17 cellular contexts compared by ENCODE assay signal in the genomic region with DNA sequence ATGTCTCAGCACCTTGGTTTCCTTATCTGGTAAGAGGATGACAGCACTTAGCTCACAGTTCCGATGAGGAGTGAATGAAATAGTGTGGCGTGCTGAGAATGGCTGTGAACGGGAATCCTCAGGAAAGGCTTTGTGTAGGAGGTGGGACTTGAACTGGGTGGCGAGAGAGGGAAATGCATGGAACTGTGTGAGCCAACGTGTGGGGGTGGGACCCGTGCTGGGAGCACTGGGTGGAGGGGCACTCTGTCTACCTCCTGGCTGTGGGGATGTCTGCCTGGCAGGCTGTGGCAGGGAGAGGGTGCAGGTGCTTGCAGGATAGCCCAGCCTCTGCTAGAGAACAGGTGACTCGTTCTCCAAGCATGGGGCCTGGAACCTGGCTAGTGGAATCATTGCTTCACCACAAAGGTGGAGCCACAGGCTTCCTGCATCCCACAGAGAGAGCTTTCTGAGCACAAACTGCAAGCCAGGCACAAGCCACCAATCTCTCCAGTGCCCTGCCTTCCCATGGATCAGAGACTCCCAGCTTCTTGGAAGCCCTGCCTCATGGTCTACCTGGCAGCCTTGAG.
DNase-seq lines count a peak whose midpoint lies in the region; ATAC-seq, FAIRE-seq and TF ChIP-seq lines count a peak whose summit lies in the region.
"Had no signal": no experiment of that assay in that cellular context is flagged by ENCODE, and none has a peak within 500 bp of the region (broad histone marks: within the 10 kb centered on the region; RNA-seq: fewer than 3 reads in every experiment).

No MANE protein-coding gene starts in this region.

- POLR2A ChIA-PET in IMR-90 (lab: Charles Lee; ENCODE audit: unreplicated experiment) = no interaction called here

- CTCF ChIA-PET in IMR-90 (lab: Yijun Ruan, JAX) = no interaction called here

- TF ChIP-seq RAD21 in IMR-90 (IDR thresholded peaks at IDR 0.05; ENCODE audit: low read length) = no peak

- H2BK15ac ChIP-seq in IMR-90 (ENCODE audit: low read depth, low read length) = no peak overlapping the region

- TF ChIP-seq CTCF in IMR-90 (conservative IDR thresholded peaks at IDR 0.05; ENCODE audit: low read depth, low read length) = no peak

- no peak overlapping the region for H2BK20ac ChIP-seq in IMR-90 (ENCODE audit: low read depth, low read length)

- no peak overlapping the region for H4K8ac ChIP-seq in IMR-90 (ENCODE audit: low read depth in 2 of 2, low read length in 2 of 2)

- intact Hi-C loops in IMR-90 (cut with micrococcal nuclease) = no loop called here

- peak overlapping the region; percentile 55 for H2AK9ac ChIP-seq in IMR-90 (replicated peaks; ENCODE audit: low read depth, low read length, poor library complexity)

- H4K5ac ChIP-seq in IMR-90 (ENCODE audit: low read depth, low read length) = no peak overlapping the region

- peak overlapping the region; percentile 51 for H2AFZ ChIP-seq in IMR-90 (replicated peaks; ENCODE audit: low read length, poor library complexity)

- H2BK120ac ChIP-seq in IMR-90 (ENCODE audit: low read depth, low read length) = no peak overlapping the region

- H3K4me1 ChIP-seq in IMR-90 (ENCODE audit: control insufficient read depth, insufficient read depth, low read length) = no peaks in the 10 kb centered on the region
- no peaks in the 10 kb centered on the region for H3K4me1 ChIP-seq in effector memory CD4-positive, alpha-beta T cell (ENCODE audit: control insufficient read depth, insufficient read depth, low read length, poor library complexity, severe bottlenecking)
- H3K4me1 ChIP-seq: BE2C had no signal

- H3K9me1 ChIP-seq in IMR-90 (ENCODE audit: insufficient read depth, low read length) = no peaks in the 10 kb centered on the region

- DNase-seq in IMR-90 (no peak), astrocyte of the hippocampus (ENCODE audit: low read depth, low spot score) (peak; percentile 29), kidney glomerular epithelial cell (lab: John Stamatoyannopoulos, UW) (peak; percentile 41), urothelium cell line (ENCODE audit: low spot score) (peak; percentile 40), NCI-H2227 (lab: John Stamatoyannopoulos, UW; ENCODE audit: unreplicated experiment) (no peak)
- DNase-seq in activated CD4-positive, alpha-beta T cell treated with anti-CD3 and anti-CD28 coated beads, Interleukin-2, amount 50 U/mL, for 48 hours = no peak
- DNase-seq in effector memory CD4-positive, alpha-beta T cell = no peak
- DNase-seq: BE2C; CD4-positive, alpha-beta memory T cell; DMS79 treated with DMSO at 0.1 percent for 48 hours; GOT3; NCI-H2107; NCI-H446 treated with DMSO at 0.1 percent for 48 hours; NCI-H774; SHP77 treated with DMSO at 0.1 percent for 48 hours had no signal

- no peak overlapping the region for H3K23ac ChIP-seq in IMR-90 (ENCODE audit: low read depth, low read length)

- in situ Hi-C loops in IMR-90 (cut with MboI; ENCODE audit: low sequenced_read_pairs) = no loop called here

- FAIRE-seq in urothelium cell line (lab: Jason Lieb, UNC) = no peak
- FAIRE-seq: G401.6 had no signal

- H3K79me1 ChIP-seq in IMR-90 (ENCODE audit: low read depth in 1 of 2, low read length in 2 of 2) = no peaks in the 10 kb centered on the region

- WGBS in IMR-90 (ENCODE audit: extremely low coverage in 2 of 2, insufficient read length in 1 of 2), 2 experiments = 54% methylated on average over 3 of the region's 7 CpGs; no CpG with 5 or more reads in 1 of the 2 experiments

- H4K20me1 ChIP-seq in IMR-90 (ENCODE audit: insufficient read depth, low read length) = no peaks in the 10 kb centered on the region

- H2AK5ac ChIP-seq in IMR-90 (ENCODE audit: low read depth, low read length) = no peak overlapping the region

- ATAC-seq in IMR-90 (ENCODE audit: low read depth) = no peak
- ATAC-seq: Panc1 had no signal

- no peak overlapping the region for H3K4ac ChIP-seq in IMR-90 (ENCODE audit: low read depth, low read length)

- H2BK5ac ChIP-seq in IMR-90 (ENCODE audit: low read depth, low read length, poor library complexity, severe bottlenecking) = no peak overlapping the region

- H3K18ac ChIP-seq in IMR-90 (ENCODE audit: low read depth, low read length) = no peak overlapping the region

- no peaks in the 10 kb centered on the region for H3K36me3 ChIP-seq in IMR-90 (ENCODE audit: control insufficient read depth, insufficient read depth, low read length)
- no peaks in the 10 kb centered on the region for H3K36me3 ChIP-seq in effector memory CD4-positive, alpha-beta T cell (ENCODE audit: control insufficient read depth, insufficient read depth, low read length)
- H3K36me3 ChIP-seq: BE2C had no signal

- no peak overlapping the region for H3K27ac ChIP-seq in IMR-90 (ENCODE audit: insufficient read depth, low read length)
- no peak overlapping the region for H3K27ac ChIP-seq in effector memory CD4-positive, alpha-beta T cell (ENCODE audit: insufficient read depth, low read length, poor library complexity, severe bottlenecking)

- no peak overlapping the region for H3K4me3 ChIP-seq in IMR-90 (ENCODE audit: insufficient read depth, low read depth, low read length)
- no peak overlapping the region for H3K4me3 ChIP-seq in effector memory CD4-positive, alpha-beta T cell (ENCODE audit: insufficient read depth, low read depth, low read length, poor library complexity, severe bottlenecking)

- dilution Hi-C loops in IMR-90 (cut with HindIII; ENCODE audit: low sequenced_read_pairs, unreplicated experiment) = no loop called here

- no peak for TF ChIP-seq POLR2A in IMR-90 (IDR thresholded peaks at IDR 0.05; ENCODE audit: low read depth, low read length)

- no TSS peak for BruUV-seq in IMR-90 (replicated peaks; lab: Mats Ljungman, UMichigan)

- no peak overlapping the region for H4K91ac ChIP-seq in IMR-90 (ENCODE audit: insufficient read depth, low read depth, low read length)

- peaks cover 21% of the 10 kb centered on the region for H3K27me3 ChIP-seq in IMR-90 (ENCODE audit: control insufficient read depth, insufficient read depth, low read length)
- no peaks in the 10 kb centered on the region for H3K27me3 ChIP-seq in effector memory CD4-positive, alpha-beta T cell (replicated peaks; ENCODE audit: control insufficient read depth, insufficient read depth, low read length, poor library complexity, severe bottlenecking)
- H3K27me3 ChIP-seq: BE2C had no signal

- no peak overlapping the region for H3K4me2 ChIP-seq in IMR-90 (ENCODE audit: low read depth, low read length)

- no peak overlapping the region for H3K56ac ChIP-seq in IMR-90 (ENCODE audit: extremely low read depth, insufficient read depth, low read length)

- H3K9me3 ChIP-seq in IMR-90 (ENCODE audit: control insufficient read depth, insufficient read depth, low read length) = no peaks in the 10 kb centered on the region
- no peaks in the 10 kb centered on the region for H3K9me3 ChIP-seq in effector memory CD4-positive, alpha-beta T cell (ENCODE audit: control insufficient read depth, low read length)
- H3K9me3 ChIP-seq: BE2C had no signal

- no peak overlapping the region for H3K9ac ChIP-seq in IMR-90 (ENCODE audit: low read depth, low read length)

- H3K14ac ChIP-seq in IMR-90 (replicated peaks; ENCODE audit: low read depth, low read length) = no peak overlapping the region

TF ChIP-seq in IMR-90, 13 proteins besides CTCF, POLR2A, EP300 and RAD21:
- no peak for TF ChIP-seq NFE2L2 (IDR thresholded peaks at IDR 0.05; ENCODE audit: low read depth, low read length)
- TF ChIP-seq RCOR1 (IDR thresholded peaks at IDR 0.05; ENCODE audit: insufficient replicate concordance, low read length) = no peak
- no peak for TF ChIP-seq MAZ (IDR thresholded peaks at IDR 0.05; ENCODE audit: borderline replicate concordance, low read depth, low read length)
- TF ChIP-seq MXI1 (IDR thresholded peaks at IDR 0.05; ENCODE audit: borderline replicate concordance, low read depth, low read length) = no peak
- no peak for TF ChIP-seq MAFK (IDR thresholded peaks at IDR 0.05; ENCODE audit: low read depth, low read length)
- TF ChIP-seq FOS (IDR thresholded peaks at IDR 0.05; ENCODE audit: low read depth, low read length) = no peak
- TF ChIP-seq CEBPB (IDR thresholded peaks at IDR 0.05; ENCODE audit: low read depth, low read length) = no peak
- TF ChIP-seq BHLHE40 (IDR thresholded peaks at IDR 0.05; ENCODE audit: low read depth, low read length) = no peak
- TF ChIP-seq, protein P1, sequence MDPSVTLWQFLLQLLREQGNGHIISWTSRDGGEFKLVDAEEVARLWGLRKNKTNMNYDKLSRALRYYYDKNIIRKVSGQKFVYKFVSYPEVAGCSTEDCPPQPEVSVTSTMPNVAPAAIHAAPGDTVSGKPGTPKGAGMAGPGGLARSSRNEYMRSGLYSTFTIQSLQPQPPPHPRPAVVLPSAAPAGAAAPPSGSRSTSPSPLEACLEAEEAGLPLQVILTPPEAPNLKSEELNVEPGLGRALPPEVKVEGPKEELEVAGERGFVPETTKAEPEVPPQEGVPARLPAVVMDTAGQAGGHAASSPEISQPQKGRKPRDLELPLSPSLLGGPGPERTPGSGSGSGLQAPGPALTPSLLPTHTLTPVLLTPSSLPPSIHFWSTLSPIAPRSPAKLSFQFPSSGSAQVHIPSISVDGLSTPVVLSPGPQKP (IDR thresholded peaks at IDR 0.05; ENCODE audit: borderline replicate concordance, low read depth, low read length) = no peak
- no peak for TF ChIP-seq SMC3 (IDR thresholded peaks at IDR 0.05; ENCODE audit: low read depth, low read length)
- TF ChIP-seq CHD1 (IDR thresholded peaks at IDR 0.05; ENCODE audit: low read depth, low read length) = no peak
- TF ChIP-seq RFX5 (IDR thresholded peaks at IDR 0.05; ENCODE audit: low read depth, low read length) = no peak
- TF ChIP-seq, protein P2, sequence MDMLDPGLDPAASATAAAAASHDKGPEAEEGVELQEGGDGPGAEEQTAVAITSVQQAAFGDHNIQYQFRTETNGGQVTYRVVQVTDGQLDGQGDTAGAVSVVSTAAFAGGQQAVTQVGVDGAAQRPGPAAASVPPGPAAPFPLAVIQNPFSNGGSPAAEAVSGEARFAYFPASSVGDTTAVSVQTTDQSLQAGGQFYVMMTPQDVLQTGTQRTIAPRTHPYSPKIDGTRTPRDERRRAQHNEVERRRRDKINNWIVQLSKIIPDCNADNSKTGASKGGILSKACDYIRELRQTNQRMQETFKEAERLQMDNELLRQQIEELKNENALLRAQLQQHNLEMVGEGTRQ (IDR thresholded peaks at IDR 0.05; ENCODE audit: low read depth, low read length) = no peak
TF ChIP-seq in IMR-90: peak in this region for 0.

Comparison
In these comparisons a context has a peak if more than half of its experiments do, and no peak if none do; other contexts are left out.
1. DNase-seq: peak in astrocyte of the hippocampus (single experiment), kidney glomerular epithelial cell (single experiment) and urothelium cell line (single experiment); none in IMR-90 (single experiment), activated CD4-positive, alpha-beta T cell treated with anti-CD3 and anti-CD28 coated beads, Interleukin-2, amount 50 U/mL, for 48 hours (0 of 2), NCI-H2227 (single experiment) and effector memory CD4-positive, alpha-beta T cell (0 of 3).